In genomic region chr5:168227001-168227400, GRCh38 we compare ENCODE assay signal across 13 cellular contexts.
A peak's percentile ranks its signal among the peaks of the same experiment; 100 is the strongest.
DNase-seq lines count a peak whose midpoint lies in the region; ATAC-seq, FAIRE-seq and TF ChIP-seq lines count a peak whose summit lies in the region.
"Had no signal": no experiment of that assay in that cellular context is flagged by ENCODE, and none has a peak within 500 bp of the region (broad histone marks: within the 10 kb centered on the region; RNA-seq: fewer than 3 reads in every experiment).

No MANE protein-coding gene starts in this region.

- H3K36me3 ChIP-seq in astrocyte (ENCODE audit: insufficient read depth, low read length): no peaks in the 10 kb centered on the region
- H3K36me3 ChIP-seq in keratinocyte (ENCODE audit: control insufficient read depth in 2 of 2, extremely low read depth in 1 of 2, insufficient read depth in 2 of 2, low read length in 2 of 2): peaks cover 42 to 46% of the 10 kb centered on the region in 2 experiments
- H3K36me3 ChIP-seq in HAP-1 (replicated peaks): no peaks in the 10 kb centered on the region

- no peak for ATAC-seq in HG02870 (IDR thresholded peaks at IDR 0.05; ENCODE audit: unreplicated experiment)
- no peak for ATAC-seq in HG02610 (IDR thresholded peaks at IDR 0.05; ENCODE audit: unreplicated experiment)

- in situ Hi-C loops in HAP-1 (cut with MboI; ENCODE audit: low sequenced_read_pairs): no loop called here

- TF ChIP-seq CTCF in astrocyte (IDR thresholded peaks at IDR 0.05; ENCODE audit: insufficient read depth, low read depth, low read length): no peak
- TF ChIP-seq CTCF in keratinocyte (optimal IDR thresholded peaks at IDR 0.05 in 1 of 3, IDR thresholded peaks at IDR 0.05 in 1 of 3, conservative IDR thresholded peaks at IDR 0.05 in 1 of 3; ENCODE audit: extremely low read depth in 1 of 3, insufficient read depth in 2 of 3, low read length in 3 of 3): no peak

- no peaks in the 10 kb centered on the region for H3K9me1 ChIP-seq in keratinocyte (ENCODE audit: control insufficient read depth, extremely low read depth, insufficient read depth, low read length)

- FAIRE-seq in astrocyte (lab: Jason Lieb, UNC): no peak
- peak; percentile 5 for FAIRE-seq in keratinocyte (lab: Jason Lieb, UNC)

- H3K27ac Mint-ChIP-seq in astrocyte (ENCODE audit: unreplicated experiment): peak overlapping the region; percentile 63

- H3K9ac ChIP-seq in astrocyte (ENCODE audit: low read length) (no peak overlapping the region), keratinocyte (ENCODE audit: control insufficient read depth, extremely low read depth, insufficient read depth, low read length) (no peak overlapping the region)
- H3K9ac ChIP-seq: BLaER1 had no signal

- no peaks in the 10 kb centered on the region for H3K79me2 ChIP-seq in astrocyte (ENCODE audit: insufficient read depth, low read length)
- H3K79me2 ChIP-seq in keratinocyte (ENCODE audit: control insufficient read depth, insufficient read depth, low read length): no peaks in the 10 kb centered on the region

- H3K9me3 ChIP-seq in astrocyte (ENCODE audit: insufficient read depth, low read depth, low read length) (no peaks in the 10 kb centered on the region), keratinocyte (ENCODE audit: control insufficient read depth, low read depth, low read length) (no peaks in the 10 kb centered on the region), HAP-1 (no peaks in the 10 kb centered on the region)
- H3K9me3 ChIP-seq: BLaER1 had no signal

- H3K4me2 ChIP-seq in astrocyte (ENCODE audit: low read length): no peak overlapping the region
- no peak overlapping the region for H3K4me2 ChIP-seq in keratinocyte (ENCODE audit: control insufficient read depth, extremely low read depth, insufficient read depth, low read depth, low read length)

- H3K4me3 ChIP-seq in astrocyte (ENCODE audit: insufficient read depth, low read depth, low read length) (no peak overlapping the region), keratinocyte (ENCODE audit: control insufficient read depth in 2 of 3, extremely low read depth in 1 of 3, insufficient read depth in 2 of 3, low read depth in 1 of 3, low read length in 3 of 3) (no peak overlapping the region), HAP-1 (no peak overlapping the region)
- H3K4me3 ChIP-seq: BLaER1 had no signal

- H3K27ac ChIP-seq in astrocyte (ENCODE audit: low read depth, low read length) (no peak overlapping the region), keratinocyte (ENCODE audit: control insufficient read depth, insufficient read depth, low read length) (no peak overlapping the region)
- H3K27ac ChIP-seq: BLaER1 had no signal

- H3K27me3 Mint-ChIP-seq in astrocyte (ENCODE audit: low read depth, unreplicated experiment): no peaks in the 10 kb centered on the region

- DNase-seq in stimulated activated CD4-positive, alpha-beta T cell treated with anti-CD3 and anti-CD28 coated beads, Interleukin-4, amount 100 ng/mL, for 24 hours: peak; percentile 6
- no peak for DNase-seq in stimulated activated CD4-positive, alpha-beta T cell treated with anti-CD3 and anti-CD28 coated beads, Interleukin-2, amount 100 ng/mL, for 48 hours
- peak; percentile 34 for DNase-seq in astrocyte (ENCODE audit: low read depth)
- DNase-seq in keratinocyte (ENCODE audit: low read depth, low spot score): no peak
- no peak for DNase-seq in NCI-H187 (lab: John Stamatoyannopoulos, UW)
- no peak for DNase-seq in HAP-1 (ENCODE audit: low spot score in 2 of 2)
- DNase-seq: NCI-H2081; retina; stimulated activated naive CD4-positive, alpha-beta T cell had no signal

- H3K27me3 ChIP-seq in astrocyte (ENCODE audit: insufficient read depth, low read length) (peaks cover 4% of the 10 kb centered on the region), keratinocyte (ENCODE audit: control insufficient read depth, extremely low read depth, insufficient read depth, low read length) (no peaks in the 10 kb centered on the region), HAP-1 (ENCODE audit: low read depth) (peaks cover 8% of the 10 kb centered on the region; the same call in 1 of the 2 replicates)
- H3K27me3 ChIP-seq: BLaER1 had no signal

- peaks cover 6% of the 10 kb centered on the region for H3K4me1 ChIP-seq in astrocyte (ENCODE audit: insufficient read depth, low read length)
- H3K4me1 ChIP-seq in keratinocyte (ENCODE audit: control insufficient read depth, extremely low read depth, insufficient read depth, low read length): no peaks in the 10 kb centered on the region
- H3K4me1 ChIP-seq in HAP-1: no peaks in the 10 kb centered on the region

- H2AFZ ChIP-seq in astrocyte (ENCODE audit: low read depth, low read length) (no peak overlapping the region), keratinocyte (ENCODE audit: control insufficient read depth, low read length) (no peak overlapping the region)

- peaks cover 27% of the 10 kb centered on the region for H3K36me3 Mint-ChIP-seq in astrocyte (ENCODE audit: low read depth, unreplicated experiment)

- H3K4me3 Mint-ChIP-seq in astrocyte (ENCODE audit: unreplicated experiment): no peak overlapping the region

- H4K20me1 ChIP-seq in astrocyte (ENCODE audit: insufficient read depth, low read length) (no peaks in the 10 kb centered on the region), keratinocyte (ENCODE audit: control insufficient read depth, extremely low read depth, insufficient read depth, low read length) (peaks cover 5% of the 10 kb centered on the region)
- H4K20me1 ChIP-seq: BLaER1 had no signal

- H3K4me1 Mint-ChIP-seq in astrocyte (ENCODE audit: low read depth, unreplicated experiment): peaks cover 22% of the 10 kb centered on the region

- H3K9me3 Mint-ChIP-seq in astrocyte (ENCODE audit: unreplicated experiment): peaks cover 3% of the 10 kb centered on the region
- H3K9me3 Mint-ChIP-seq: central memory CD8-positive, alpha-beta T cell had no signal

- dilution Hi-C loops in keratinocyte (cut with MboI; ENCODE audit: extremely low pct_ligation_motif_present, low sequenced_read_pairs): no loop called here

Comparison
In these comparisons a context has a peak if more than half of its experiments do, and no peak if none do; other contexts are left out.
1. DNase-seq: peak in stimulated activated CD4-positive, alpha-beta T cell treated with anti-CD3 and anti-CD28 coated beads, Interleukin-4, amount 100 ng/mL, for 24 hours (single experiment) and astrocyte (single experiment); none in stimulated activated CD4-positive, alpha-beta T cell treated with anti-CD3 and anti-CD28 coated beads, Interleukin-2, amount 100 ng/mL, for 48 hours (0 of 2), keratinocyte (single experiment), NCI-H187 (0 of 2) and HAP-1 (0 of 2).